ENCODE assay signal across 8 cellular contexts in genomic region chr4:174282836-174283506, GRCh38. TPM values are rescaled to one million over a fixed set of nuclear protein-coding genes. Genes with fewer than 3 reads are reported as not detected.
DNase-seq lines count a peak whose midpoint lies in the region; ATAC-seq and TF ChIP-seq lines count a peak whose summit lies in the region.

No MANE protein-coding gene starts in this region.

- H3K9me3 Mint-ChIP-seq in CD8-positive, alpha-beta memory T cell = peaks cover 0 to 7% (median 0%) of the 10 kb centered on the region in 5 donors

- no peaks in the 10 kb centered on the region for H3K9me3 ChIP-seq in CD8-positive, alpha-beta memory T cell (ENCODE audit: low read length)
- peaks cover 0 to 2% of the 10 kb centered on the region in 2 donors for H3K9me3 ChIP-seq in lung (ENCODE audit: control insufficient read depth in 2 of 2, insufficient read depth in 1 of 2, low read length in 1 of 2)

- H3K4me1 ChIP-seq in CD8-positive, alpha-beta memory T cell (ENCODE audit: insufficient read depth, low read length) = peaks cover 54% of the 10 kb centered on the region
- H3K4me1 ChIP-seq in lung (ENCODE audit: control insufficient read depth in 2 of 2, insufficient read depth in 2 of 2, low read length in 2 of 2) = peaks cover 3 to 10% of the 10 kb centered on the region in 2 donors

- ATAC-seq in GM21367 (IDR thresholded peaks at IDR 0.05; ENCODE audit: unreplicated experiment) (peak; percentile 98), lung (ENCODE audit: insufficient read depth, low FRiP score) (peak; percentile 96)

- H3K4me3 ChIP-seq in CD8-positive, alpha-beta memory T cell (ENCODE audit: low read length) = peak overlapping the region; percentile 90
- H3K4me3 ChIP-seq in lung = peak overlapping the region; percentile 93

- CTCF ChIA-PET in CD8-positive, alpha-beta memory T cell (lab: Charles Lee) = interaction anchor here (1.4 kb wide), 1 partner anchor 63 kb away, joined by 3 read pairs; no protein-coding TSS in a partner anchor

- no peak for TF ChIP-seq CTCF in lung (IDR thresholded peaks at IDR 0.05; ENCODE audit: control extremely low read depth, extremely low read depth)

- peak overlapping the region; percentile 94 to 100 (median 100) for H3K27ac Mint-ChIP-seq in CD8-positive, alpha-beta memory T cell

- POLR2A ChIA-PET in CD8-positive, alpha-beta memory T cell (lab: Charles Lee) = interaction anchor here (0.9 to 1.1 kb wide), 2 partner anchors 19 to 912 kb away, joined by 3 to 4 read pairs; partner anchors contain the start of gene SAP30

- H3K4me1 Mint-ChIP-seq in CD8-positive, alpha-beta memory T cell = peaks cover 66 to 88% (median 84%) of the 10 kb centered on the region in 3 donors

- DNase-seq in CD8-positive, alpha-beta memory T cell = peak; percentile 67 to 87 (median 83)
- peak; percentile 85 for DNase-seq in HT-29 (ENCODE audit: low spot score)
- peak; percentile 59 for DNase-seq in NK-92 treated with Interleukin-12 subunit alpha and Interleukin-12 subunit beta, amount 100 ng/mL, for 24 hours (lab: John Stamatoyannopoulos, UW)
- peak; percentile 50 to 66 for DNase-seq in activated CD8-positive, alpha-beta memory T cell treated with anti-CD3 and anti-CD28 coated beads for 4 hours (ENCODE audit: low read depth in 2 of 2)
- DNase-seq in effector CD8-positive, alpha-beta T cell (lab: John Stamatoyannopoulos, UW) = peak; percentile 69
- DNase-seq in lung (ENCODE audit: low spot score) = peak; percentile 86
- DNase-seq in stimulated activated CD4-positive, alpha-beta T cell treated with anti-CD3 and anti-CD28 coated beads, TNF-alpha, amount 100 ng/mL, for 24 hours (ENCODE audit: low read depth in 3 of 3) = peak; percentile 60 to 67 (median 63)

- H3K36me3 Mint-ChIP-seq in CD8-positive, alpha-beta memory T cell = peaks cover 6 to 39% (median 7%) of the 10 kb centered on the region in 3 donors

- H3K36me3 ChIP-seq in CD8-positive, alpha-beta memory T cell (ENCODE audit: insufficient read depth, low read length) = no peaks in the 10 kb centered on the region
- H3K36me3 ChIP-seq in lung (ENCODE audit: control insufficient read depth in 2 of 2, insufficient read depth in 2 of 2, low read length in 2 of 2) = no peaks in the 10 kb centered on the region

- no peaks in the 10 kb centered on the region for H3K27me3 Mint-ChIP-seq in CD8-positive, alpha-beta memory T cell

- WGBS in lung, 2 donors = 1 to 2% methylated on average over 22 of the region's 22 CpGs

- peak overlapping the region; percentile 89 to 100 (median 100) for H3K4me3 Mint-ChIP-seq in CD8-positive, alpha-beta memory T cell

- H3K27me3 ChIP-seq in CD8-positive, alpha-beta memory T cell (ENCODE audit: insufficient read depth, low read length, poor library complexity, severe bottlenecking) = no peaks in the 10 kb centered on the region
- no peaks in the 10 kb centered on the region for H3K27me3 ChIP-seq in lung (ENCODE audit: control insufficient read depth, insufficient read depth)

- H3K27ac ChIP-seq in CD8-positive, alpha-beta memory T cell (ENCODE audit: low read depth, low read length) = peak overlapping the region; percentile 99
- peak overlapping the region; percentile 93 to 99 for H3K27ac ChIP-seq in lung (ENCODE audit: low read depth in 1 of 2, low read length in 1 of 2)

RNA-seq across cellular contexts. Expression of gene FBXO8, which starts 0.5 kb away (rescaled TPM):
- 10 to 100 TPM; 18.3 to 20.3 TPM for total RNA-seq in CD8-positive, alpha-beta memory T cell
- polyA plus RNA-seq in CD8-positive, alpha-beta memory T cell = 14.5 TPM
- total RNA-seq in HT-29 (2014; rRNA removed; shearing (Covaris generic)) = 5.8 and 6.0 TPM in 2 replicates
- 10 to 100 TPM; 26.6 to 48.0 TPM for total RNA-seq in lung
- 10 to 100 TPM; 15.6 to 17.9 TPM for polyA plus RNA-seq in lung

RNA-seq across cellular contexts. Expression of gene CEP44, which starts 0.7 kb away (rescaled TPM):
- 10 to 100 TPM; 20.4 to 22.4 TPM for total RNA-seq in CD8-positive, alpha-beta memory T cell
- 6.8 TPM for polyA plus RNA-seq in CD8-positive, alpha-beta memory T cell
- total RNA-seq in HT-29 (2014; rRNA removed; shearing (Covaris generic)) = 2.9 and 10.0 TPM in 2 replicates
- total RNA-seq in lung = 10 to 100 TPM; 15.5 to 49.5 TPM
- 1 to 10 TPM; 5.1 to 7.9 TPM for polyA plus RNA-seq in lung

Comparison
In these comparisons a context has a peak if more than half of its experiments do, and no peak if none do; other contexts are left out.
1. Peak in every context shown above with its lines: DNase-seq, ATAC-seq, H3K4me3 ChIP-seq and H3K27ac ChIP-seq.